In the genomic region with DNA sequence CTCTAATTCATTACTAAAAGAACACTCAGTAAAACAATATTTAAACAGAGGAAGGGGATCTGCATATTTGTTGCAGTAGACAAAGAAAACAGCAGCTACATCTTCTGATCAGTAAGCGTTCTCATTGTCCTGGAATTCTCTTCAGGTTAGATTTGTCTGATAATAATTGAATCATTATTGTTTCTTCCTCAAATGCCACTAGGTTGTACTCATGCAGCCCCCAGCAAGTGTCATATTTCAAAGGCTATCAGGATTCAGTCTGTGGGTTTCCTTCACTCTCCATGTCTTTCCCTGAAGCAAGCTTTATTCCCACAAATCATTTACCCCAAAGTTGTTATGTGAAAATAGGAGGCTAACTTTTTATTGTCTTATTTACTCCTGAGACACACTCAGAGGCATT, we compare ENCODE assay signal across 20 cellular contexts. TPM values are rescaled to one million over a fixed set of nuclear protein-coding genes. Genes with fewer than 3 reads are reported as not detected.
DNase-seq lines count a peak whose midpoint lies in the region; FAIRE-seq and TF ChIP-seq lines count a peak whose summit lies in the region.
"Had no signal": no experiment of that assay in that cellular context is flagged by ENCODE, and none has a peak within 500 bp of the region (broad histone marks: within the 10 kb centered on the region; RNA-seq: fewer than 3 reads in every experiment).

No MANE protein-coding gene starts in this region.

- H3K27me3 ChIP-seq in ascending aorta (no peaks in the 10 kb centered on the region), suprapubic skin (no peaks in the 10 kb centered on the region)
- H3K27me3 ChIP-seq: upper lobe of right lung had no signal

- TF ChIP-seq CTCF in epithelial cell of proximal tubule (conservative IDR thresholded peaks at IDR 0.05; ENCODE audit: low read depth, low read length), result no peak
- TF ChIP-seq CTCF in progenitor cell of endocrine pancreas (IDR thresholded peaks at IDR 0.05; ENCODE audit: unreplicated experiment), result no peak
- no peak for TF ChIP-seq CTCF in ascending aorta (IDR thresholded peaks at IDR 0.05)
- TF ChIP-seq CTCF in suprapubic skin (IDR thresholded peaks at IDR 0.05), result no peak

- H3K36me3 Mint-ChIP-seq in progenitor cell of endocrine pancreas (ENCODE audit: insufficient read depth), result peaks cover 9% of the 10 kb centered on the region

- H3K27me3 Mint-ChIP-seq in progenitor cell of endocrine pancreas, result no peaks in the 10 kb centered on the region
- H3K27me3 Mint-ChIP-seq: activated B cell treated with CpG ODN at 0.5 μM for 24 hours had no signal

- peak overlapping the region; percentile 8 for H3K27ac Mint-ChIP-seq in progenitor cell of endocrine pancreas
- H3K27ac Mint-ChIP-seq: activated B cell treated with CpG ODN at 0.5 μM for 24 hours had no signal

- H3K9me3 ChIP-seq in ascending aorta (no peaks in the 10 kb centered on the region), suprapubic skin (no peaks in the 10 kb centered on the region)
- H3K9me3 ChIP-seq: upper lobe of right lung had no signal

- peaks cover 8% of the 10 kb centered on the region for H3K9me3 Mint-ChIP-seq in progenitor cell of endocrine pancreas (ENCODE audit: low read depth)

- H3K4me1 ChIP-seq in ascending aorta (no peaks in the 10 kb centered on the region), suprapubic skin (peaks cover 22% of the 10 kb centered on the region)
- H3K4me1 ChIP-seq: upper lobe of right lung had no signal

- WGBS in suprapubic skin, result 54% methylated on average over 1 of the region's 1 CpG

- intact Hi-C loops in posterior vena cava (cut with DNase I) (no loop called here), ascending aorta (cut with DNase I) (no loop called here)

- no peak overlapping the region for H3K4me3 Mint-ChIP-seq in progenitor cell of endocrine pancreas (ENCODE audit: low read depth)
- H3K4me3 Mint-ChIP-seq: activated B cell treated with CpG ODN at 0.5 μM for 24 hours had no signal

- FAIRE-seq in H54 (lab: Jason Lieb, UNC), result peak; percentile 77
- FAIRE-seq in RCC 7860 (lab: Jason Lieb, UNC), result no peak

- H3K4me3 ChIP-seq in epithelial cell of proximal tubule (ENCODE audit: low read depth, low read length), result no peak overlapping the region
- no peak overlapping the region for H3K4me3 ChIP-seq in ascending aorta
- H3K4me3 ChIP-seq in suprapubic skin, result no peak overlapping the region
- H3K4me3 ChIP-seq: upper lobe of right lung had no signal

- H3K4me1 Mint-ChIP-seq in progenitor cell of endocrine pancreas (ENCODE audit: low read depth), result peaks cover 12% of the 10 kb centered on the region
- H3K4me1 Mint-ChIP-seq: activated B cell treated with CpG ODN at 0.5 μM for 24 hours had no signal

- no peak for TF ChIP-seq POLR2A in H54 (IDR thresholded peaks at IDR 0.05; ENCODE audit: low read depth, low read length)
- no peak for TF ChIP-seq POLR2A in suprapubic skin (IDR thresholded peaks at IDR 0.05)

- DNase-seq in H54 (ENCODE audit: insufficient read length, low spot score) (peak; percentile 3), RCC 7860 (ENCODE audit: low spot score) (peak; percentile 60), epithelial cell of proximal tubule (ENCODE audit: low read depth) (peak; percentile 18), progenitor cell of endocrine pancreas (ENCODE audit: low spot score, unreplicated experiment) (no peak), posterior vena cava (ENCODE audit: low spot score) (no peak), ascending aorta (ENCODE audit: low spot score in 2 of 2) (no peak), hippocampal formation (lab: John Stamatoyannopoulos, UW) (no peak), suprapubic skin (ENCODE audit: low spot score in 2 of 2) (no peak)
- DNase-seq: activated B cell treated with CpG ODN at 0.5 μM for 24 hours; activated naive CD4-positive, alpha-beta T cell; DMS53; effector CD4-positive, alpha-beta T cell; midbrain; NCI-H1930; NCI-H526 treated with DMSO at 0.1 percent for 48 hours; stimulated activated naive CD4-positive, alpha-beta T cell; SW 1271; upper lobe of right lung had no signal

- no peak overlapping the region for H3K27ac ChIP-seq in ascending aorta
- no peak overlapping the region for H3K27ac ChIP-seq in suprapubic skin
- H3K27ac ChIP-seq: upper lobe of right lung had no signal

- H3K36me3 ChIP-seq in ascending aorta, result no peaks in the 10 kb centered on the region
- no peaks in the 10 kb centered on the region for H3K36me3 ChIP-seq in suprapubic skin
- H3K36me3 ChIP-seq: upper lobe of right lung had no signal

- TF ChIP-seq EP300 in suprapubic skin (IDR thresholded peaks at IDR 0.05), result no peak

RNA-seq across cellular contexts. Expression of a gene that starts 14.7 kb away (rescaled TPM):
- under 0.01 and 0.12 TPM in 2 replicates for total RNA-seq in epithelial cell of proximal tubule
- 26.0 and 26.4 TPM in 2 replicates for total RNA-seq in progenitor cell of endocrine pancreas
- total RNA-seq in posterior vena cava, result under 1 TPM; 0.09 to 0.10 TPM
- total RNA-seq in ascending aorta, result not detected
- 10 to 100 TPM; 23.6 to 80.5 (median 37.1) TPM for total RNA-seq in suprapubic skin
- total RNA-seq: activated B cell treated with CpG ODN at 0.5 μM for 24 hours, H4, osteoblast had no signal

Comparison
In these comparisons a context has a peak if more than half of its experiments do, and no peak if none do; other contexts are left out.
1. DNase-seq: peak in H54 (single experiment), RCC 7860 (single experiment) and epithelial cell of proximal tubule (single experiment); none in progenitor cell of endocrine pancreas (single experiment), posterior vena cava (single experiment), ascending aorta (0 of 2), hippocampal formation (0 of 2) and suprapubic skin (0 of 2).
2. RNA of a gene that starts 14.7 kb away (total RNA-seq): 23.6 to 80.5 TPM in suprapubic skin and 26.0 to 26.4 TPM in progenitor cell of endocrine pancreas; under 0.01 to 0.12 TPM in epithelial cell of proximal tubule, 0.09 to 0.10 TPM in posterior vena cava and not detected in ascending aorta (single experiment); every median in the first group is over 10 times any median in the second.